ENCODE assay signal across 19 cellular contexts in the genomic region with DNA sequence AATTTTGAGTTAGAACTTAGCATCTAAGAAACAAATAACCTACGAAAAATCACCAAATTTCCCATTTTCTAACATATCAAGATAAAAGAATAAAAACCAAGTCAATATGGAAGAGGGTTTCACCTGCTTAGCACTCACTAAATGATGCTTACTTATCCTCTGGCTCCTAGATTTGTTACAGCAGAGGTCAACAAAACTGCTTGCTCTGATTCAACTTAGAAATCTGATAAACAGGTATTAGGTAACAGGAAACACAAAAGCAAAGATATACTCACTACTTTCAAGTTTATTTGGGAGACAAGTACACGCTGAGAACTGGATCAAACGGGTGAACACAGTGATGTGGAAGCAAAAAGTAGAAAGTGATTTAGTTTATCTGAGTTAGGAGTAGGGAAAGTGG.
"Had no signal": no experiment of that assay in that cellular context is flagged by ENCODE, and none has a peak within 500 bp of the region (broad histone marks: within the 10 kb centered on the region; RNA-seq: fewer than 3 reads in every experiment).

No MANE protein-coding gene starts in this region.

- H3K4me3 ChIP-seq: breast epithelium, SK-N-MC had no signal

- H3K36me3 ChIP-seq: breast epithelium had no signal

- H3K27me3 ChIP-seq: breast epithelium had no signal

- H3K9me3 ChIP-seq: breast epithelium had no signal

- DNase-seq: activated CD4-positive, alpha-beta T cell treated with anti-CD3 and anti-CD28 coated beads for 4 hours; activated CD8-positive, alpha-beta memory T cell treated with anti-CD3 and anti-CD28 coated beads, Interleukin-2, amount 50 U/mL, for 4 hours; activated CD8-positive, alpha-beta T cell treated with anti-CD3 and anti-CD28 coated beads for 36 hours; activated naive CD4-positive, alpha-beta T cell treated with anti-CD3 and anti-CD28 coated beads, Interleukin-2, amount 50 U/mL, for 16 hours; aorta; central memory CD4-positive, alpha-beta T cell; Kasumi-1; KBM-7; NCI-H1105 treated with DMSO at 0.1 percent for 48 hours; NCI-H1436 treated with DMSO at 0.1 percent for 48 hours; NCI-H187; NCI-H2081; NCI-H510A treated with DMSO at 0.1 percent for 48 hours; NCI-H69; NK-92 treated with Interleukin-12 subunit alpha and Interleukin-12 subunit beta, amount 100 ng/mL, for 24 hours; SW 1271 had no signal

- H3K27ac ChIP-seq: breast epithelium, SK-N-MC had no signal

- ATAC-seq: activated CD4-positive, CD25-positive, alpha-beta regulatory T cell treated with anti-CD3 and anti-CD28 coated beads, Interleukin-2, amount 50 U/mL, for 24 hours; activated CD8-positive, alpha-beta T cell treated with anti-CD3 and anti-CD28 coated beads for 36 hours had no signal

- H3K4me1 ChIP-seq: breast epithelium had no signal
